Comparison of ENCODE assay signal across 31 cellular contexts in the genomic region with DNA sequence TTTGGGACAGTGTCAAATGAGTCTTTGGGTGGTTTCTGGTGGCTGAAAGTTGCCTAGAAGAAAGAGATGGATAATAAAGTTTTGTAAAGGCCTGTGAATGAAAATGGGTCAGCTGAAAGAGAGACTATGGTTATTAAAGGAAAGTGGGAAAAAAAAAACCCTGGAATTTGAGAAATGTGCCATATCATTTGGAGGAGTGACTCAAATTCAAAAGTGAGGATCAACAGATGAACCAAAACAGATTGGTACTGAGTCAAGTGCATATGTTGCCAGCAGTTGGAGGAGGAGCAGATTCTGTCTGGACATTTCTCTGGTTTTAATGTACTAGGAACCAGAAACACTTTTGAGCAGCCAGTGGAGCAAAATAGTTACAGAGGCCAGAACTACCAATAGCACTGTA.
"Had no signal": no experiment of that assay in that cellular context is flagged by ENCODE, and none has a peak within 500 bp of the region (broad histone marks: within the 10 kb centered on the region; RNA-seq: fewer than 3 reads in every experiment).

No MANE protein-coding gene starts in this region.

- DNase-seq: activated CD4-positive, alpha-beta memory T cell treated with anti-CD3 and anti-CD28 coated beads for 36 hours; activated CD4-positive, alpha-beta T cell treated with anti-CD3 and anti-CD28 coated beads, Interleukin-2, amount 10 ng/mL, durations not matched to agents 24 days and 14 days; activated CD4-positive, CD25-positive, alpha-beta regulatory T cell treated with anti-CD3 and anti-CD28 coated beads, Interleukin-2, amount 50 U/mL, for 72 hours; activated CD8-positive, alpha-beta memory T cell treated with anti-CD3 and anti-CD28 coated beads, Interleukin-2, amount 50 U/mL, for 48 hours; activated gamma-delta T cell; activated naive CD4-positive, alpha-beta T cell treated with anti-CD3 and anti-CD28 coated beads, Interleukin-2, amount 50 U/mL, for 16 hours; activated T-cell treated with anti-CD3 and anti-CD28 coated beads, Interleukin-2, amount 50 U/mL, for 24 hours; amygdala; dermis blood vessel endothelial cell; effector CD4-positive, alpha-beta T cell; esophagus squamous epithelium; head of caudate nucleus; hippocampal formation; immature natural killer cell; midbrain; naive thymus-derived CD8-positive, alpha-beta T cell; nucleus accumbens; pancreas; retina; small intestine; stimulated activated CD4-positive, alpha-beta T cell treated with anti-CD3 and anti-CD28 coated beads, Interleukin-4, amount 100 ng/mL, for 4 hours; stimulated activated CD8-positive, alpha-beta memory T cell treated with anti-CD3 and anti-CD28 coated beads, Interleukin-4, amount 100 ng/mL, for 48 hours; stimulated activated naive CD8-positive, alpha-beta T cell treated with anti-CD3 and anti-CD28 coated beads, Interleukin-15, amount 100 ng/mL, for 72 hours; T1000; tibial artery; upper lobe of right lung had no signal

- ATAC-seq: gastroesophageal sphincter; naive thymus-derived CD8-positive, alpha-beta T cell; pancreas; sciatic nerve; stimulated activated memory B cell treated with anti-CD40 and anti-IgM and Interleukin-4, amounts not matched to agents 10 μg/mL and 1 μg/mL and 100 μg/mL, for 72 hours; stimulated activated naive CD8-positive, alpha-beta T cell treated with anti-CD3 and anti-CD28 coated beads, Interleukin-15, amount 100 ng/mL, for 72 hours; upper lobe of right lung had no signal

- H3K4me3 ChIP-seq: esophagus squamous epithelium, gastroesophageal sphincter, pancreas, prostate gland, suprapubic skin, tibial artery, upper lobe of right lung had no signal
